Comparison of ENCODE assay signal across 13 cellular contexts in the genomic region with DNA sequence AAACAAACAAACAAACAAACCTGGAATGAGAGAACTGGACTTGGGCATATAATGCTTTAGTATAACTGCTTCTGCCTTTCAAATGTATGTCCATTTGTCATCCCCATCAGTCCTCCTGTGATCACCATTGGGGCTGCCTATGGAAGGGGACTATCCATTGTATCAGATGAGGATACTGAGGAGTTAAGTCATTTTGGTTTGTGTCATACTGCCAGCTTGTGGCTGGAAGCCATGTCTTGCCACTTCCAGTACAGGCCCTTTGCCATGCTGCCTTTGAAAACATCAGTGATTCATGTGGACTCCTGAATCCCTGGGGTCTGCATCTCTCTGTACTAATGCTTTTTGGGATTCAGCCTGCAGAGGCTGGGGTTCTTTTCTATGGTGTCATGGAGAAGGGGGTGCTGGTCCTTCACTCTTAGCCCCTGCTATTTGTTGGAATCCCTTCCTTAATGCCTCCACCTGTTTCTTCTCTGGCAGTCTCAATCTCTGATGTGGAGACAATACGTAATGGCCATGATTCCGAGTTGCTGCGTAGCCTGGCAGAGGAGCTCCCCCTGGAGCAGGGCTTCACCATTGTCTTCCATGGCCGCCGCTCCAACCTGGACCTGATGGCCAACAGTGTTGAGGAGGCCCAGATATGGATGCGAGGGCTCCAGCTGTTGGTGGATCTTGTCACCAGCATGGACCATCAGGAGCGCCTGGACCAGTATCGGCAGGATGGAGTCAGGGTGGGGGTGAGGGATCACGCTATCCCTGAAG. TPM values are rescaled to one million over a fixed set of nuclear protein-coding genes. Genes with fewer than 3 reads are reported as not detected.
DNase-seq lines count a peak whose midpoint lies in the region; ATAC-seq and TF ChIP-seq lines count a peak whose summit lies in the region.
"Had no signal": no experiment of that assay in that cellular context is flagged by ENCODE, and none has a peak within 500 bp of the region (broad histone marks: within the 10 kb centered on the region; RNA-seq: fewer than 3 reads in every experiment).

No MANE protein-coding gene starts in this region.

- H3K79me2 ChIP-seq in DND-41 (ENCODE audit: insufficient read depth, low read length) (no peaks in the 10 kb centered on the region), GM23338 (replicated peaks; ENCODE audit: insufficient read depth) (no peaks in the 10 kb centered on the region)

- no peak overlapping the region for H3K27ac Mint-ChIP-seq in GM23338

- intact Hi-C loops in Right ventricle myocardium inferior (cut with DNase I) = no loop called here

- no peak for DNase-seq in DND-41
- peak; percentile 17 for DNase-seq in GM23338 (ENCODE audit: low spot score)
- DNase-seq in RPMI7951 (ENCODE audit: low read depth) = peak; percentile 55
- peak; percentile 25 for DNase-seq in glomerular visceral epithelial cell (ENCODE audit: extremely low spot score)
- no peak for DNase-seq in Right ventricle myocardium inferior (ENCODE audit: missing footprints)
- no peak for DNase-seq in NCI-H526 treated with DMSO at 0.1 percent for 48 hours (lab: John Stamatoyannopoulos, UW)
- DNase-seq: activated T-cell treated with anti-CD3 and anti-CD28 coated beads, Interleukin-2, amount 50 U/mL, for 48 hours; kidney glomerular epithelial cell; right cardiac atrium; substantia nigra had no signal

- no peaks in the 10 kb centered on the region; the same call in 2 of the 3 replicates for H3K9me3 Mint-ChIP-seq in GM23338

- no peak overlapping the region for H3K4me3 Mint-ChIP-seq in GM23338

- ATAC-seq in DND-41 (ENCODE audit: insufficient read depth, low read depth) (no peak), GM23338 (peak; percentile 51), Right ventricle myocardium inferior (no peak), GM19463 (IDR thresholded peaks at IDR 0.05; ENCODE audit: unreplicated experiment) (no peak)
- ATAC-seq: right cardiac atrium had no signal

- H3K27ac ChIP-seq in DND-41 (ENCODE audit: low read length) = no peak overlapping the region
- no peak overlapping the region for H3K27ac ChIP-seq in GM23338 (ENCODE audit: low read depth)
- H3K27ac ChIP-seq: ascending aorta, C4-2B had no signal

- no peaks in the 10 kb centered on the region for H3F3A ChIP-seq in GM23338 (replicated peaks; ENCODE audit: low read depth)

- H3K36me3 Mint-ChIP-seq in GM23338 (ENCODE audit: low read depth) = no peaks in the 10 kb centered on the region

- no peaks in the 10 kb centered on the region for H3K36me3 ChIP-seq in DND-41 (ENCODE audit: insufficient read depth, low read length)
- H3K36me3 ChIP-seq in GM23338 (ENCODE audit: insufficient read depth) = no peaks in the 10 kb centered on the region
- H3K36me3 ChIP-seq: ascending aorta had no signal

- no peak overlapping the region for H2AFZ ChIP-seq in DND-41 (ENCODE audit: low read depth, low read length)
- H2AFZ ChIP-seq in GM23338 = peak overlapping the region; percentile 14; the same call in 1 of the 2 replicates

- peaks cover 2% of the 10 kb centered on the region; the same call in 1 of the 3 replicates for H3K4me1 Mint-ChIP-seq in GM23338

- H3K9ac ChIP-seq in DND-41 (ENCODE audit: low read depth, low read length) = no peak overlapping the region

- TF ChIP-seq CTCF in DND-41 (IDR thresholded peaks at IDR 0.05; ENCODE audit: borderline replicate concordance, extremely low read depth, low read length, poor library complexity, severe bottlenecking) = peak; percentile 37
- peak in 1 of 2 experiments; percentile 53; a peak in 2 of 4 replicates for TF ChIP-seq CTCF in GM23338 (conservative IDR thresholded peaks at IDR 0.05; ENCODE audit: low read depth in 2 of 2)

- H3K4me3 ChIP-seq in DND-41 (ENCODE audit: low read depth in 1 of 2, low read length in 2 of 2) (no peak overlapping the region), GM23338 (no peak overlapping the region)
- H3K4me3 ChIP-seq: ascending aorta had no signal

- no peaks in the 10 kb centered on the region for H3K27me3 Mint-ChIP-seq in GM23338 (ENCODE audit: insufficient read depth, low read depth, poor library complexity)

- H3K9me3 ChIP-seq in DND-41 (ENCODE audit: insufficient read depth, low read length, severe bottlenecking) = no peaks in the 10 kb centered on the region
- H3K9me3 ChIP-seq: ascending aorta had no signal

- H3K27me3 ChIP-seq in DND-41 (ENCODE audit: insufficient read depth, low read length, poor library complexity) (no peaks in the 10 kb centered on the region), GM23338 (ENCODE audit: insufficient read depth) (no peaks in the 10 kb centered on the region)
- H3K27me3 ChIP-seq: ascending aorta had no signal

- H4K20me1 ChIP-seq in DND-41 (ENCODE audit: insufficient read depth, low read length) (no peaks in the 10 kb centered on the region), GM23338 (replicated peaks; ENCODE audit: insufficient read depth) (no peaks in the 10 kb centered on the region)

- H3K4me2 ChIP-seq in DND-41 (ENCODE audit: insufficient read depth, low read length) (no peak overlapping the region), GM23338 (no peak overlapping the region)

- H3K4me1 ChIP-seq in DND-41 (ENCODE audit: insufficient read depth, low read length) (no peaks in the 10 kb centered on the region), GM23338 (ENCODE audit: insufficient read depth) (no peaks in the 10 kb centered on the region)
- H3K4me1 ChIP-seq: ascending aorta had no signal

- H3K9me2 ChIP-seq in GM23338 (ENCODE audit: insufficient read depth) = no peaks in the 10 kb centered on the region

TF ChIP-seq in GM23338, 12 proteins besides CTCF, POLR2A, EP300 and RAD21 (continues in another document):
- TF ChIP-seq JUNB (IDR thresholded peaks at IDR 0.05; ENCODE audit: unreplicated experiment) = no peak
- TF ChIP-seq, protein P1, sequence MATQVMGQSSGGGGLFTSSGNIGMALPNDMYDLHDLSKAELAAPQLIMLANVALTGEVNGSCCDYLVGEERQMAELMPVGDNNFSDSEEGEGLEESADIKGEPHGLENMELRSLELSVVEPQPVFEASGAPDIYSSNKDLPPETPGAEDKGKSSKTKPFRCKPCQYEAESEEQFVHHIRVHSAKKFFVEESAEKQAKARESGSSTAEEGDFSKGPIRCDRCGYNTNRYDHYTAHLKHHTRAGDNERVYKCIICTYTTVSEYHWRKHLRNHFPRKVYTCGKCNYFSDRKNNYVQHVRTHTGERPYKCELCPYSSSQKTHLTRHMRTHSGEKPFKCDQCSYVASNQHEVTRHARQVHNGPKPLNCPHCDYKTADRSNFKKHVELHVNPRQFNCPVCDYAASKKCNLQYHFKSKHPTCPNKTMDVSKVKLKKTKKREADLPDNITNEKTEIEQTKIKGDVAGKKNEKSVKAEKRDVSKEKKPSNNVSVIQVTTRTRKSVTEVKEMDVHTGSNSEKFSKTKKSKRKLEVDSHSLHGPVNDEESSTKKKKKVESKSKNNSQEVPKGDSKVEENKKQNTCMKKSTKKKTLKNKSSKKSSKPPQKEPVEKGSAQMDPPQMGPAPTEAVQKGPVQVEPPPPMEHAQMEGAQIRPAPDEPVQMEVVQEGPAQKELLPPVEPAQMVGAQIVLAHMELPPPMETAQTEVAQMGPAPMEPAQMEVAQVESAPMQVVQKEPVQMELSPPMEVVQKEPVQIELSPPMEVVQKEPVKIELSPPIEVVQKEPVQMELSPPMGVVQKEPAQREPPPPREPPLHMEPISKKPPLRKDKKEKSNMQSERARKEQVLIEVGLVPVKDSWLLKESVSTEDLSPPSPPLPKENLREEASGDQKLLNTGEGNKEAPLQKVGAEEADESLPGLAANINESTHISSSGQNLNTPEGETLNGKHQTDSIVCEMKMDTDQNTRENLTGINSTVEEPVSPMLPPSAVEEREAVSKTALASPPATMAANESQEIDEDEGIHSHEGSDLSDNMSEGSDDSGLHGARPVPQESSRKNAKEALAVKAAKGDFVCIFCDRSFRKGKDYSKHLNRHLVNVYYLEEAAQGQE (IDR thresholded peaks at IDR 0.05; ENCODE audit: unreplicated experiment) = no peak
- no peak for TF ChIP-seq ZNF114 (CRISPR knock-in tag; IDR thresholded peaks at IDR 0.05)
- TF ChIP-seq POLR2AphosphoS5 (IDR thresholded peaks at IDR 0.05; ENCODE audit: low read depth) = no peak
- no peak for TF ChIP-seq STAT1 (IDR thresholded peaks at IDR 0.05; ENCODE audit: unreplicated experiment)

RNA-seq across cellular contexts. Expression of a gene that starts 10.6 kb away (rescaled TPM):
- total RNA-seq in GM23338 (2014; rRNA removed; shearing (Covaris generic)) = 0.80 TPM in 1 of 2 replicates, not detected in the other
- 1.3 and 1.7 TPM in 2 replicates for polyA plus RNA-seq in GM23338 (2016; fragmentation: Nextera tagmentation; extraction: Ambion mirVana)
- total RNA-seq in RPMI7951 (2014; rRNA removed; shearing (Covaris generic)) = 8.5 and 10.2 TPM in 2 replicates
- 0.43 TPM for total RNA-seq in Right ventricle myocardium inferior

RNA-seq across cellular contexts. Expression of a gene that starts 41.1 kb away (rescaled TPM):
- total RNA-seq in GM23338 (2014; rRNA removed; shearing (Covaris generic)) = 26.4 and 32.8 TPM in 2 replicates
- polyA plus RNA-seq in GM23338 (2016; fragmentation: Nextera tagmentation; extraction: Ambion mirVana) = 14.6 and 14.9 TPM in 2 replicates
- total RNA-seq in RPMI7951 (2014; rRNA removed; shearing (Covaris generic)) = 11.3 and 13.6 TPM in 2 replicates
- 18.6 TPM for total RNA-seq in Right ventricle myocardium inferior

RNA-seq across cellular contexts. Expression of a gene that starts 41.2 kb away (rescaled TPM):
- 16.9 and 23.5 TPM in 2 replicates for total RNA-seq in GM23338 (2014; rRNA removed; shearing (Covaris generic))
- polyA plus RNA-seq in GM23338 (2016; fragmentation: Nextera tagmentation; extraction: Ambion mirVana) = 28.9 and 31.6 TPM in 2 replicates
- 47.0 and 49.8 TPM in 2 replicates for total RNA-seq in RPMI7951 (2014; rRNA removed; shearing (Covaris generic))
- total RNA-seq in Right ventricle myocardium inferior = 51.1 TPM

RNA-seq across cellular contexts. Expression of a gene that starts 49.6 kb away (rescaled TPM):
- total RNA-seq in GM23338 (2014; rRNA removed; shearing (Covaris generic)) = 93.9 and 132 TPM in 2 replicates
- 51.8 and 55.3 TPM in 2 replicates for polyA plus RNA-seq in GM23338 (2016; fragmentation: Nextera tagmentation; extraction: Ambion mirVana)
- total RNA-seq in RPMI7951 (2014; rRNA removed; shearing (Covaris generic)) = 90.0 and 100 TPM in 2 replicates
- total RNA-seq in Right ventricle myocardium inferior = 15.7 TPM

RNA-seq across cellular contexts. Expression of a gene that starts 50.1 kb away (rescaled TPM):
- total RNA-seq in GM23338 (2014; rRNA removed; shearing (Covaris generic)) = 18.7 and 21.0 TPM in 2 replicates
- polyA plus RNA-seq in GM23338 (2016; fragmentation: Nextera tagmentation; extraction: Ambion mirVana) = 7.4 and 8.2 TPM in 2 replicates
- 12.0 and 12.3 TPM in 2 replicates for total RNA-seq in RPMI7951 (2014; rRNA removed; shearing (Covaris generic))
- 7.0 TPM for total RNA-seq in Right ventricle myocardium inferior

Comparison
In these comparisons a context has a peak if more than half of its experiments do, and no peak if none do; other contexts are left out.
1. DNase-seq: peak in GM23338 (single experiment), RPMI7951 (single experiment) and glomerular visceral epithelial cell (single experiment); none in DND-41 (single experiment), Right ventricle myocardium inferior (single experiment) and NCI-H526 treated with DMSO at 0.1 percent for 48 hours (single experiment).